ENCODE assay signal across 16 cellular contexts in the genomic region with DNA sequence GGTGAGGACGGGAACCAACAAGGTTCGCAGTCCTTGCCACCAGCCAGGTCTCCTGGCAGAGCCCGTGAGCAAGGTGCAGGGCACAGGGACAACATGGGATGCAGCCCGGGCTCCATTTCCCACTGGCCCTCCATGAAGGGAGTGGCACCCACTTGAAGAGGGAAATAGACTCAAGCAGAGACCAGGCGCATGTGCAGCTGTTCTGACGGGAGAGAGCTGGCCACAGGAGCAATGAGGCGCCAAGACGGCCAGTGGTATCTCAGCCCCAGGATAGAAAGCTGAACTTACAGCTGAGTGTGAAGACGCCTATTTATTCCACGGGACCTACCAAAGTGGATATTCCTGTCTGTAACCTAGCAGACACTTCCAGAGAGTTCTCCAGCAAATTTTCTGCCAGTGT. TPM values are rescaled to one million over a fixed set of nuclear protein-coding genes. Genes with fewer than 3 reads are reported as not detected.
"Had no signal": no experiment of that assay in that cellular context is flagged by ENCODE, and none has a peak within 500 bp of the region (broad histone marks: within the 10 kb centered on the region; RNA-seq: fewer than 3 reads in every experiment).

No MANE protein-coding gene starts in this region.

- ATAC-seq: activated CD4-positive, CD25-positive, alpha-beta regulatory T cell treated with anti-CD3 and anti-CD28 coated beads, Interleukin-2, amount 50 U/mL, for 24 hours; activated T-cell treated with anti-CD3 and anti-CD28 coated beads, Interleukin-2, amount 50 U/mL, for 4 hours; right lobe of liver had no signal

- H3K27me3 ChIP-seq: brain microvascular endothelial cell, right lobe of liver, stomach, uterus had no signal

- H3K4me3 Mint-ChIP-seq: activated T-cell treated with anti-CD3 and anti-CD28 coated beads, Interleukin-2, amount 50 U/mL, for 4 hours; T-helper 2 cell treated with Interferon-gamma antibody and Interleukin-4, amounts not matched to agents 5 μg/mL and 100 μg/mL, for 36 hours had no signal

- DNase-seq: activated CD4-positive, alpha-beta T cell treated with anti-CD3 and anti-CD28 coated beads, Interleukin-2, amount 50 U/mL, for 4 hours; activated gamma-delta T cell; activated T-cell treated with anti-CD3 and anti-CD28 coated beads, Interleukin-2, amount 50 U/mL, for 4 hours; amygdala; brain microvascular endothelial cell; effector memory CD4-positive, alpha-beta T cell; kidney; nucleus accumbens; right lobe of liver; stimulated activated CD4-positive, alpha-beta T cell treated with anti-CD3 and anti-CD28 coated beads, Interleukin-12 subunit alpha, Interleukin-12 subunit beta, amount 100 ng/mL, for 4 hours; stomach; uterus had no signal

- H3K9me3 Mint-ChIP-seq: activated T-cell treated with anti-CD3 and anti-CD28 coated beads, Interleukin-2, amount 50 U/mL, for 4 hours; T-helper 2 cell treated with Interferon-gamma antibody and Interleukin-4, amounts not matched to agents 5 μg/mL and 100 μg/mL, for 36 hours had no signal

- H3K36me3 ChIP-seq: brain microvascular endothelial cell, prostate gland, right lobe of liver, stomach, uterus had no signal

- H3K27ac ChIP-seq: brain microvascular endothelial cell, right lobe of liver, uterus had no signal

- H3K9me3 ChIP-seq: prostate gland, right lobe of liver, stomach, uterus had no signal

- H3K4me1 ChIP-seq: prostate gland, uterus had no signal

- H3K4me3 ChIP-seq: prostate gland, right lobe of liver, stomach, uterus had no signal

RNA-seq across cellular contexts. Expression of gene FOXJ1, which starts 8.2 kb away (rescaled TPM):
- polyA plus RNA-seq: liver had no signal
